In the genomic region with DNA sequence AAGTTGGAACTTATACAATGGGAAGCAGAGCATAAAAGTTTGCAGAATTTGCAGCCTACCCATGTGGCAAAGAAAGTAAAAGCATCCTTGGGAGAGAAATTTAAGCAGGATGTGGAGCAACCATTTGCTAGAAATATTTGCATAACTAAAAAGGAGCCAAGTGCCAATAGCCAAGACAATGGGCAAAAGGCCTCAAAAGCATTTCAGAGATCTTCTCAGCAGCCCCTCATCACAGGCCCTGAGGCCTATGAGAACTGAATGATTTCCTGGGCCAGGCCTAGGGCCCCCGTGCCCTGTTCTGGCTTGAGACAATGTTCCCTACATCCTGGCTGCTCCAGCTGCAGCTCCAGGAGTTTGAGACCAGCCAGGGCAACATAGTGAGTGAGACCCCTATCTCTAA, we compare ENCODE assay signal across 1 cellular context.
TF ChIP-seq lines count a peak whose summit lies in the region.

No MANE protein-coding gene starts in this region.

TF ChIP-seq in HepG2, 621 proteins besides CTCF, POLR2A, EP300 and RAD21:
- TF ChIP-seq ZNF788 (CRISPR knock-in tag; IDR thresholded peaks at IDR 0.05; ENCODE audit: borderline replicate concordance) (no peak), NONO (IDR thresholded peaks at IDR 0.05) (no peak), NONO (CRISPR knock-in tag; conservative IDR thresholded peaks at IDR 0.05) (no peak), IKZF1 (IDR thresholded peaks at IDR 0.05) (no peak)
